Comparison of ENCODE assay signal across 8 cellular contexts in the genomic region with DNA sequence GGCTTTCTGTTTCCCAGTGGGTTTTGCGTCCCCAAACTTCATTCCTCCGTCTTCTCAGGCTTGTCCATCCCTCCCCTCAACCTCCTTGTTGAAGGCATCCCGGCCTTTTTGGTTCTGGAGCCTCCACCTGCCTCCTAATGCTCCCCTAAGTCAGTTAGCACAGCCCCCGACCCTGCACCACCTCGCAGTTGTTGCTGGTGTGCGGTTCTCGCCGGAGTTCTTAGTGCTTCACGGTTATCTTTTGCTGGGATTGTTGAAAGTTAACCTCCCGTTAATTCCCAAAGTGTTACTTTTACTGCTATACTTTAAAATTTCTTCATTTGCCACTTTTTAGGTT. TPM values are rescaled to one million over a fixed set of nuclear protein-coding genes. Genes with fewer than 3 reads are reported as not detected.
A peak's percentile ranks its signal among the peaks of the same experiment; 100 is the strongest.
DNase-seq lines count a peak whose midpoint lies in the region; ATAC-seq and TF ChIP-seq lines count a peak whose summit lies in the region.

No MANE protein-coding gene starts in this region.

- H3K79me2 ChIP-seq in DND-41 (ENCODE audit: insufficient read depth, low read length) (peaks cover 41% of the 10 kb centered on the region), GM23338 (replicated peaks; ENCODE audit: insufficient read depth) (peaks cover 39% of the 10 kb centered on the region), PC-9 (ENCODE audit: low read depth) (peaks cover 27% of the 10 kb centered on the region), osteoblast (ENCODE audit: insufficient read depth, low read length) (peaks cover 62% of the 10 kb centered on the region)

- H3K27me3 Mint-ChIP-seq in GM23338 (ENCODE audit: insufficient read depth, low read depth, poor library complexity), result peaks cover 3% of the 10 kb centered on the region

- POLR2A ChIA-PET in PC-9 (lab: Charles Lee; ENCODE audit: unreplicated experiment), result no interaction called here

- no peak for TF ChIP-seq CTCF in DND-41 (IDR thresholded peaks at IDR 0.05; ENCODE audit: borderline replicate concordance, extremely low read depth, low read length, poor library complexity, severe bottlenecking)
- no peak for TF ChIP-seq CTCF in GM23338 (conservative IDR thresholded peaks at IDR 0.05; ENCODE audit: low read depth in 2 of 2)
- TF ChIP-seq CTCF in PC-9 (conservative IDR thresholded peaks at IDR 0.05), result no peak
- TF ChIP-seq CTCF in epithelial cell of proximal tubule (conservative IDR thresholded peaks at IDR 0.05; ENCODE audit: low read depth, low read length), result no peak
- no peak for TF ChIP-seq CTCF in osteoblast (IDR thresholded peaks at IDR 0.05; ENCODE audit: extremely low read depth, low read depth, low read length)

- H3K27me3 ChIP-seq in DND-41 (ENCODE audit: insufficient read depth, low read length, poor library complexity) (no peaks in the 10 kb centered on the region), GM23338 (ENCODE audit: insufficient read depth) (peaks cover 4% of the 10 kb centered on the region; the same call in 1 of the 2 replicates), PC-9 (ENCODE audit: insufficient read depth, low read depth) (no peaks in the 10 kb centered on the region), osteoblast (ENCODE audit: insufficient read depth, low read length) (no peaks in the 10 kb centered on the region)

- H3K36me3 Mint-ChIP-seq in GM23338 (ENCODE audit: low read depth), result peaks cover 26% of the 10 kb centered on the region

- peaks cover 6% of the 10 kb centered on the region for H3K9me3 Mint-ChIP-seq in GM23338

- H4K20me1 ChIP-seq in DND-41 (ENCODE audit: insufficient read depth, low read length) (no peaks in the 10 kb centered on the region), GM23338 (replicated peaks; ENCODE audit: insufficient read depth) (no peaks in the 10 kb centered on the region; the same call in 1 of the 2 replicates), PC-9 (ENCODE audit: insufficient read depth) (no peaks in the 10 kb centered on the region), osteoblast (ENCODE audit: insufficient read depth, low read length) (no peaks in the 10 kb centered on the region)

- TSS peak; percentile 44 for BruUV-seq in PC-9 (replicated peaks; lab: Mats Ljungman, UMichigan)

- H3K9me2 ChIP-seq in GM23338 (ENCODE audit: insufficient read depth) (no peaks in the 10 kb centered on the region), PC-9 (ENCODE audit: insufficient read depth) (no peaks in the 10 kb centered on the region)

- H3K27ac ChIP-seq in DND-41 (ENCODE audit: low read length), result peak overlapping the region; percentile 92
- H3K27ac ChIP-seq in GM23338 (ENCODE audit: low read depth), result peak overlapping the region; percentile 93; the same call in 1 of the 2 replicates
- H3K27ac ChIP-seq in PC-9, result peak overlapping the region; percentile 80; the same call in 1 of the 2 replicates
- peak overlapping the region; percentile 95 for H3K27ac ChIP-seq in osteoblast (ENCODE audit: low read depth, low read length)

- peak overlapping the region; percentile 94 for H3K4me3 Mint-ChIP-seq in GM23338

- H2AFZ ChIP-seq in DND-41 (ENCODE audit: low read depth, low read length) (peak overlapping the region; percentile 93), GM23338 (peak overlapping the region; percentile 94), PC-9 (peak overlapping the region; percentile 91), osteoblast (ENCODE audit: low read length) (peak overlapping the region; percentile 96)

- no peak for DNase-seq in DND-41
- peak; percentile 30 for DNase-seq in GM23338 (ENCODE audit: low spot score)
- no peak for DNase-seq in PC-9
- DNase-seq in epithelial cell of proximal tubule (ENCODE audit: low read depth), result no peak
- peak; percentile 55 for DNase-seq in osteoblast (ENCODE audit: insufficient read length, low spot score, missing footprints)
- no peak for DNase-seq in islet precursor cell
- DNase-seq in AG20443 (ENCODE audit: low spot score), result no peak
- no peak for DNase-seq in NCI-H69 (lab: John Stamatoyannopoulos, UW)

- H3K4me1 ChIP-seq in DND-41 (ENCODE audit: insufficient read depth, low read length) (peaks cover 30% of the 10 kb centered on the region), GM23338 (ENCODE audit: insufficient read depth) (peaks cover 4% of the 10 kb centered on the region; the same call in 1 of the 2 replicates), PC-9 (replicated peaks; ENCODE audit: insufficient read depth) (peaks cover 19% of the 10 kb centered on the region), osteoblast (ENCODE audit: insufficient read depth, low read length) (peaks cover 13% of the 10 kb centered on the region)

- no peak; the same call in 2 of the 3 replicates for ATAC-seq in DND-41 (ENCODE audit: insufficient read depth, low read depth)
- peak; percentile 59 for ATAC-seq in GM23338

- peak overlapping the region; percentile 65 to 82 for H3K4me3 ChIP-seq in DND-41 (ENCODE audit: low read depth in 1 of 2, low read length in 2 of 2)
- peak overlapping the region; percentile 82 for H3K4me3 ChIP-seq in GM23338
- H3K4me3 ChIP-seq in PC-9, result peak overlapping the region; percentile 91
- peak overlapping the region; percentile 97 for H3K4me3 ChIP-seq in epithelial cell of proximal tubule (ENCODE audit: low read depth, low read length)
- H3K4me3 ChIP-seq in osteoblast (ENCODE audit: insufficient read depth, low read length), result peak overlapping the region; percentile 89

- no peak overlapping the region for H3K27ac Mint-ChIP-seq in GM23338

- intact Hi-C loops in PC-9 (cut with micrococcal nuclease; ENCODE audit: unreplicated experiment), result loop anchor here (1.0 to 2.0 kb wide), 3 partner anchors 54 to 106 kb away; partner anchors contain the start of gene RNF145

- H3K4me2 ChIP-seq in DND-41 (ENCODE audit: insufficient read depth, low read length) (peak overlapping the region; percentile 88), GM23338 (peak overlapping the region; percentile 99), PC-9 (peak overlapping the region; percentile 95), osteoblast (ENCODE audit: insufficient read depth, low read length) (peak overlapping the region; percentile 95)

- H3K9ac ChIP-seq in DND-41 (ENCODE audit: low read depth, low read length), result peak overlapping the region; percentile 77

- peaks cover 11% of the 10 kb centered on the region; the same call in 1 of the 2 replicates for H3K36me3 ChIP-seq in DND-41 (ENCODE audit: insufficient read depth, low read length)
- no peaks in the 10 kb centered on the region for H3K36me3 ChIP-seq in GM23338 (ENCODE audit: insufficient read depth)
- no peaks in the 10 kb centered on the region for H3K36me3 ChIP-seq in PC-9 (ENCODE audit: low read depth)
- peaks cover under 1% of the 10 kb centered on the region for H3K36me3 ChIP-seq in osteoblast (ENCODE audit: insufficient read depth, low read length)

- H3K4me1 Mint-ChIP-seq in GM23338, result peaks cover 8% of the 10 kb centered on the region

- H3F3A ChIP-seq in GM23338 (replicated peaks; ENCODE audit: low read depth), result no peaks in the 10 kb centered on the region
- H3F3A ChIP-seq in PC-9 (ENCODE audit: insufficient read depth, low read depth), result 0 out of 2 replicates have a peak, but pooled peaks cover 6% of the 10 kb centered on the region

- CTCF ChIA-PET in PC-9 (lab: Charles Lee), result no interaction called here

- peaks cover 3% of the 10 kb centered on the region for H3K9me3 ChIP-seq in DND-41 (ENCODE audit: insufficient read depth, low read length, severe bottlenecking)
- H3K9me3 ChIP-seq in PC-9 (ENCODE audit: insufficient read depth, low read depth), result no peaks in the 10 kb centered on the region
- no peaks in the 10 kb centered on the region for H3K9me3 ChIP-seq in osteoblast (ENCODE audit: low read depth, low read length)

TF ChIP-seq in GM23338, 12 proteins besides CTCF, POLR2A, EP300 and RAD21 (continues in another document):
- TF ChIP-seq ZNF331 (CRISPR knock-in tag; IDR thresholded peaks at IDR 0.05; ENCODE audit: low read depth), result no peak
- TF ChIP-seq EZH2 (IDR thresholded peaks at IDR 0.05; ENCODE audit: low read depth, unreplicated experiment), result no peak
- TF ChIP-seq, protein P1, sequence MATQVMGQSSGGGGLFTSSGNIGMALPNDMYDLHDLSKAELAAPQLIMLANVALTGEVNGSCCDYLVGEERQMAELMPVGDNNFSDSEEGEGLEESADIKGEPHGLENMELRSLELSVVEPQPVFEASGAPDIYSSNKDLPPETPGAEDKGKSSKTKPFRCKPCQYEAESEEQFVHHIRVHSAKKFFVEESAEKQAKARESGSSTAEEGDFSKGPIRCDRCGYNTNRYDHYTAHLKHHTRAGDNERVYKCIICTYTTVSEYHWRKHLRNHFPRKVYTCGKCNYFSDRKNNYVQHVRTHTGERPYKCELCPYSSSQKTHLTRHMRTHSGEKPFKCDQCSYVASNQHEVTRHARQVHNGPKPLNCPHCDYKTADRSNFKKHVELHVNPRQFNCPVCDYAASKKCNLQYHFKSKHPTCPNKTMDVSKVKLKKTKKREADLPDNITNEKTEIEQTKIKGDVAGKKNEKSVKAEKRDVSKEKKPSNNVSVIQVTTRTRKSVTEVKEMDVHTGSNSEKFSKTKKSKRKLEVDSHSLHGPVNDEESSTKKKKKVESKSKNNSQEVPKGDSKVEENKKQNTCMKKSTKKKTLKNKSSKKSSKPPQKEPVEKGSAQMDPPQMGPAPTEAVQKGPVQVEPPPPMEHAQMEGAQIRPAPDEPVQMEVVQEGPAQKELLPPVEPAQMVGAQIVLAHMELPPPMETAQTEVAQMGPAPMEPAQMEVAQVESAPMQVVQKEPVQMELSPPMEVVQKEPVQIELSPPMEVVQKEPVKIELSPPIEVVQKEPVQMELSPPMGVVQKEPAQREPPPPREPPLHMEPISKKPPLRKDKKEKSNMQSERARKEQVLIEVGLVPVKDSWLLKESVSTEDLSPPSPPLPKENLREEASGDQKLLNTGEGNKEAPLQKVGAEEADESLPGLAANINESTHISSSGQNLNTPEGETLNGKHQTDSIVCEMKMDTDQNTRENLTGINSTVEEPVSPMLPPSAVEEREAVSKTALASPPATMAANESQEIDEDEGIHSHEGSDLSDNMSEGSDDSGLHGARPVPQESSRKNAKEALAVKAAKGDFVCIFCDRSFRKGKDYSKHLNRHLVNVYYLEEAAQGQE (IDR thresholded peaks at IDR 0.05; ENCODE audit: unreplicated experiment), result no peak
- TF ChIP-seq NANOG (IDR thresholded peaks at IDR 0.05; ENCODE audit: borderline replicate concordance), result no peak

RNA-seq across cellular contexts. Expression of gene UBLCP1, which starts 0.4 kb away (rescaled TPM):
- 45.0 and 47.6 TPM in 2 replicates for total RNA-seq in GM23338 (2014; rRNA removed; shearing (Covaris generic))
- polyA plus RNA-seq in GM23338 (2016; fragmentation: Nextera tagmentation; extraction: Ambion mirVana), result 42.6 and 56.1 TPM in 2 replicates
- total RNA-seq in PC-9 (2021) (22.1 and 27.8 TPM in 2 replicates), epithelial cell of proximal tubule (30.6 and 33.8 TPM in 2 replicates), osteoblast (36.9 and 37.1 TPM in 2 replicates)

RNA-seq across cellular contexts. Expression of gene RNF145, which starts 54.2 kb away (rescaled TPM):
- 37.1 and 43.5 TPM in 2 replicates for total RNA-seq in GM23338 (2014; rRNA removed; shearing (Covaris generic))
- 15.6 and 16.4 TPM in 2 replicates for polyA plus RNA-seq in GM23338 (2016; fragmentation: Nextera tagmentation; extraction: Ambion mirVana)
- total RNA-seq in PC-9 (2021), result 48.2 and 54.5 TPM in 2 replicates
- total RNA-seq in epithelial cell of proximal tubule, result 57.9 and 71.4 TPM in 2 replicates
- 37.7 and 38.4 TPM in 2 replicates for total RNA-seq in osteoblast

Comparison
In these comparisons a context has a peak if more than half of its experiments do, and no peak if none do; other contexts are left out.
1. DNase-seq: peak in GM23338 (single experiment) and osteoblast (single experiment); none in DND-41 (single experiment), PC-9 (0 of 2), epithelial cell of proximal tubule (single experiment), islet precursor cell (single experiment), AG20443 (single experiment) and NCI-H69 (single experiment).
2. Peak in every context shown above with its lines, with median percentiles within 50 percentile points of each other: H2AFZ ChIP-seq, H3K27ac ChIP-seq, H3K4me2 ChIP-seq and H3K4me3 ChIP-seq.